Comparison of ENCODE assay signal across 8 cellular contexts in genomic region chr7:73005356-73005692, GRCh38. TPM values are rescaled to one million over a fixed set of nuclear protein-coding genes. Genes with fewer than 3 reads are reported as not detected.
DNase-seq lines count a peak whose midpoint lies in the region; ATAC-seq and TF ChIP-seq lines count a peak whose summit lies in the region.
"Not testable (repeated sequence)": the region's sequence is repeated elsewhere in the genome, so short reads cannot be mapped to it uniquely, and the experiment has no call there.

No MANE protein-coding gene starts in this region.

- H3K27ac Mint-ChIP-seq in activated T-cell treated with anti-CD3 and anti-CD28 coated beads, Interleukin-2, amount 50 U/mL, for 24 hours = peak overlapping the region; percentile 97
- H3K27ac Mint-ChIP-seq in endothelial cell (ENCODE audit: unreplicated experiment) (peak overlapping the region; percentile 92), memory B cell (peak overlapping the region; percentile 96)

- H4K20me1 ChIP-seq in PC-3 (ENCODE audit: low read length) = not testable (repeated sequence)

- not testable (repeated sequence) for H3F3A ChIP-seq in PC-3 (ENCODE audit: low read length, unreplicated experiment)

- peak overlapping the region; percentile 75 for H3K9ac ChIP-seq in PC-3 (ENCODE audit: low read length)

- not testable (repeated sequence) for H3K27me3 Mint-ChIP-seq in activated T-cell treated with anti-CD3 and anti-CD28 coated beads, Interleukin-2, amount 50 U/mL, for 24 hours; endothelial cell (ENCODE audit: unreplicated experiment); memory B cell

- H2AFZ ChIP-seq in PC-3 (ENCODE audit: low read length) = peak overlapping the region; percentile 73; the same call in 1 of the 2 replicates

- WGBS in urinary bladder = 0% methylated on average over 16 of the region's 30 CpGs

- POLR2A ChIA-PET in PC-3 (lab: Charles Lee; ENCODE audit: unreplicated experiment) = not testable (repeated sequence)

- H3K36me3 ChIP-seq in PC-3 (ENCODE audit: low read depth, low read length); urinary bladder (ENCODE audit: insufficient read depth): not testable (repeated sequence)

- CTCF ChIA-PET in PC-3 (lab: Charles Lee) = not testable (repeated sequence)

- H3K36me3 Mint-ChIP-seq in activated T-cell treated with anti-CD3 and anti-CD28 coated beads, Interleukin-2, amount 50 U/mL, for 24 hours (ENCODE audit: low read depth) = peaks cover 10% of the 10 kb centered on the region
- not testable (repeated sequence) for H3K36me3 Mint-ChIP-seq in endothelial cell (ENCODE audit: low read depth, unreplicated experiment); memory B cell

- not testable (repeated sequence) for H3K4me1 Mint-ChIP-seq in activated T-cell treated with anti-CD3 and anti-CD28 coated beads, Interleukin-2, amount 50 U/mL, for 24 hours (ENCODE audit: low read depth); endothelial cell (ENCODE audit: unreplicated experiment); memory B cell

- H3K9me3 ChIP-seq in PC-3 (ENCODE audit: low read length) = not testable (repeated sequence)

- not testable (repeated sequence) for H3K27me3 ChIP-seq in PC-3 (ENCODE audit: low read length)

- H3K9me3 Mint-ChIP-seq in activated T-cell treated with anti-CD3 and anti-CD28 coated beads, Interleukin-2, amount 50 U/mL, for 24 hours; endothelial cell (ENCODE audit: unreplicated experiment); memory B cell: not testable (repeated sequence)

- H3K9me2 ChIP-seq in PC-3 (replicated peaks; ENCODE audit: low read length) = not testable (repeated sequence)

- H3K4me2 ChIP-seq in PC-3 (ENCODE audit: low read length) = peak overlapping the region; percentile 59; the same call in 1 of the 2 replicates

- intact Hi-C loops in PC-3 (cut with micrococcal nuclease) = not testable (repeated sequence)

- H3K4me3 Mint-ChIP-seq in activated T-cell treated with anti-CD3 and anti-CD28 coated beads, Interleukin-2, amount 50 U/mL, for 24 hours = peak overlapping the region; percentile 87
- H3K4me3 Mint-ChIP-seq in endothelial cell (ENCODE audit: unreplicated experiment) = peak overlapping the region; percentile 96
- H3K4me3 Mint-ChIP-seq in memory B cell = peak overlapping the region; percentile 93

- ATAC-seq in GM19035 (IDR thresholded peaks at IDR 0.05; ENCODE audit: unreplicated experiment) (peak; percentile 86), HG02938 (IDR thresholded peaks at IDR 0.05; ENCODE audit: unreplicated experiment) (peak; percentile 71), PC-3 (peak; percentile 88), memory B cell (ENCODE audit: low read depth) (peak; percentile 70)

- H3K27ac ChIP-seq in PC-3 (ENCODE audit: low read length) (peak overlapping the region; percentile 49; the same call in 1 of the 2 replicates), urinary bladder (ENCODE audit: low read depth) (peak overlapping the region; percentile 83)

- not testable (repeated sequence) for H3K4me1 ChIP-seq in PC-3 (ENCODE audit: insufficient read depth, low read length); urinary bladder (ENCODE audit: insufficient read depth)

- not testable (repeated sequence) for TF ChIP-seq CTCF in PC-3 (conservative IDR thresholded peaks at IDR 0.05; ENCODE audit: low read depth, low read length); endothelial cell (IDR thresholded peaks at IDR 0.05; ENCODE audit: unreplicated experiment)

- not testable (repeated sequence) for BruUV-seq in PC-3 (replicated peaks; lab: Mats Ljungman, UMichigan)

- H3K4me3 ChIP-seq in PC-3 (ENCODE audit: low read length) (peak overlapping the region; percentile 67), urinary bladder (ENCODE audit: low read depth, low read length) (peak overlapping the region; percentile 40)

- not testable (repeated sequence) for DNase-seq in PC-3
- peak; percentile 83 for DNase-seq in activated T-cell treated with anti-CD3 and anti-CD28 coated beads, Interleukin-2, amount 50 U/mL, for 24 hours
- DNase-seq in endothelial cell (ENCODE audit: low spot score) (peak; percentile 67), memory B cell (ENCODE audit: low spot score in 2 of 2) (peak; percentile 59 to 80)
- peak; percentile 54 to 63 for DNase-seq in stimulated activated CD4-positive, alpha-beta T cell treated with anti-CD3 and anti-CD28 coated beads, Interleukin-15, amount 100 ng/mL, for 1 hour (ENCODE audit: low read depth in 1 of 2, low spot score in 1 of 2)

- H3K79me2 ChIP-seq in PC-3 (ENCODE audit: low read length) = not testable (repeated sequence)

RNA-seq across cellular contexts. Expression of gene SPDYE8, which starts 24.2 kb away (rescaled TPM):
- total RNA-seq in PC-3 (2014; rRNA removed) (not detected in 2 replicates), endothelial cell (ENCODE audit: unreplicated experiment) (0.13 TPM), urinary bladder (not detected)
- not detected for polyA plus RNA-seq in urinary bladder

RNA-seq across cellular contexts. Expression of gene TRIM74, which starts 36.1 kb away (rescaled TPM):
- total RNA-seq in PC-3 (2014; rRNA removed) (0.23 TPM in 1 of 2 replicates, not detected in the other), endothelial cell (ENCODE audit: unreplicated experiment) (1.0 TPM), urinary bladder (not detected)
- polyA plus RNA-seq in urinary bladder = 0.41 TPM

RNA-seq across cellular contexts. Expression of gene SPDYE11, which starts 52.4 kb away (rescaled TPM):
- total RNA-seq in PC-3 (2014; rRNA removed) (not detected in 2 replicates), endothelial cell (ENCODE audit: unreplicated experiment) (0.13 TPM), urinary bladder (not detected)
- polyA plus RNA-seq in urinary bladder = not detected
